ENCODE assay signal across 3 cellular contexts in genomic region chr17:49185381-49185780, GRCh38.
A peak's percentile ranks its signal among the peaks of the same experiment; 100 is the strongest.
TF ChIP-seq lines count a peak whose summit lies in the region.

No MANE protein-coding gene starts in this region.

TF ChIP-seq in A549, 52 proteins besides CTCF, POLR2A, EP300 and RAD21:
- TF ChIP-seq ZFP36 (IDR thresholded peaks at IDR 0.05; ENCODE audit: borderline replicate concordance, partially characterized antibody), result peak; percentile 27

TF ChIP-seq in HEK293, 187 proteins besides CTCF, POLR2A, EP300 and RAD21:
- peak; percentile 26 for TF ChIP-seq ZNF510 (tag by site-specific recombination; IDR thresholded peaks at IDR 0.05; ENCODE audit: insufficient replicate concordance)
- peak; percentile 52 for TF ChIP-seq SETDB1 (IDR thresholded peaks at IDR 0.05; ENCODE audit: insufficient read length, low read length)

TF ChIP-seq in K562, 482 proteins besides CTCF, POLR2A, EP300 and RAD21:
- TF ChIP-seq TRIM28 (IDR thresholded peaks at IDR 0.05) (peak; percentile 84; the same call in 1 of the 2 replicates), ZNF280A (IDR thresholded peaks at IDR 0.05; ENCODE audit: low read depth, partially characterized antibody) (peak; percentile 77), CBX5 (IDR thresholded peaks at IDR 0.05; ENCODE audit: borderline replicate concordance, low read depth) (0 out of 2 replicates have a peak, but pooled peaks have one; percentile 68), CBX3 (IDR thresholded peaks at IDR 0.05; ENCODE audit: borderline replicate concordance in 1 of 2, low read length in 2 of 2) (peak in 1 of 2 experiments; percentile 46; a peak in 1 of 3 replicates), ZFP36 (IDR thresholded peaks at IDR 0.05; ENCODE audit: low read depth, low read length, partially characterized antibody) (peak; percentile 30)
TF ChIP-seq in K562: peak in this region for 5; not testable (repeated sequence) for 477.
